ENCODE assay signal across 18 cellular contexts in the genomic region with DNA sequence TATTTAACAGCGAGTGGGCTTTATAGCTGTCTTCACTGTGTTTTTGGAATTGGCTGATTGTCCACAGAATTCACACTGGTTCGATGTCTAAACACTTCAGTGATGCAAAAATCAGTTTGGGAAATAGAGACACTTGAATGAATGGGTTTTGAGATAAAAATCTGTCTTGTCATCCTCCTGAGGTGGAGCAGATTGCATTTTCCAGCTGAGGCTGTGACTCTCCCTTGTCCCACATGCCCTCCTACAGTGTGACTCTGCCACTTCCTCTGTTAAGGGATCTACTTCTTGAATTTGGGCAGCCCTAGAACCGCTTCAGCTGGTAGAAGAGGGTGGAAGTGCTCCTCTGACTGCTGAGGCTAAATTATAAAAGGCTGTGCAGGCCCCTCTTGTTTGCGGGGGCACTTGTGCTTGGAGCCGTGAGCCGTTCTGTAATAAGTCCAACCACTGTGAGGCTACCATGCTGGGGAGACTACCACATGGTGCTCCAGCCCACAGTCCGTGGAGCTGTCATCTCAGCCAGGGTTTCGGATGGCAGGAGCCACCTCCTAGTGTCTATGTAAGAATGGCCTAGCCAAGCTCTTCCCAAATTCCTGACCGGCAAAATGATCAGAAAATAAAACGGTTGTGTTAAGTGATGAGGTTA.
DNase-seq lines count a peak whose midpoint lies in the region; ATAC-seq and TF ChIP-seq lines count a peak whose summit lies in the region.
"Had no signal": no experiment of that assay in that cellular context is flagged by ENCODE, and none has a peak within 500 bp of the region (broad histone marks: within the 10 kb centered on the region; RNA-seq: fewer than 3 reads in every experiment).

No MANE protein-coding gene starts in this region.

- H3K4me3 Mint-ChIP-seq in MCF 10A (ENCODE audit: unreplicated experiment) = no peak overlapping the region
- H3K4me3 Mint-ChIP-seq: activated T-cell treated with anti-CD3 and anti-CD28 coated beads, Interleukin-2, amount 50 U/mL, for 72 hours; nephron had no signal

- no TSS peak for BruUV-seq in MCF 10A (replicated peaks; lab: Mats Ljungman, UMichigan)

- DNase-seq in MCF 10A (ENCODE audit: unreplicated experiment) = no peak
- no peak for DNase-seq in breast epithelium (ENCODE audit: low spot score in 2 of 2)
- DNase-seq in SKM-1 (lab: John Stamatoyannopoulos, UW; ENCODE audit: unreplicated experiment) = peak; percentile 67
- peak; percentile 76 for DNase-seq in islet precursor cell
- DNase-seq in upper lobe of right lung = no peak
- no peak for DNase-seq in NCI-H82 (lab: John Stamatoyannopoulos, UW)
- DNase-seq in RPMI8226 = no peak
- DNase-seq: 8988T; activated T-cell treated with anti-CD3 and anti-CD28 coated beads, Interleukin-2, amount 50 U/mL, for 72 hours; esophagus squamous epithelium; GM23248; left ventricle myocardium inferior; NCI-H2107; PC-3; stimulated activated naive CD8-positive, alpha-beta T cell treated with anti-CD3 and anti-CD28 coated beads, Interleukin-15, Interleukin-2, amounts not matched to agents 100 U/mL and 50 U/mL, for 24 hours had no signal

- H3K9me3 Mint-ChIP-seq in MCF 10A (ENCODE audit: unreplicated experiment) = no peaks in the 10 kb centered on the region
- H3K9me3 Mint-ChIP-seq: activated T-cell treated with anti-CD3 and anti-CD28 coated beads, Interleukin-2, amount 50 U/mL, for 72 hours; nephron had no signal

- H3K4me1 ChIP-seq in breast epithelium (no peaks in the 10 kb centered on the region), upper lobe of right lung (no peaks in the 10 kb centered on the region)
- H3K4me1 ChIP-seq: left ventricle myocardium inferior had no signal

- intact Hi-C loops in MCF 10A (cut with micrococcal nuclease) = no loop called here
- intact Hi-C loops in breast epithelium (cut with DNase I; ENCODE audit: low total_unique reads) = no loop called here
- intact Hi-C loops in upper lobe of right lung (cut with DNase I) = no loop called here

- POLR2A ChIA-PET in MCF 10A (lab: Yijun Ruan, JAX) = interaction anchor here (1.0 kb wide), 1 partner anchor 15 kb away, joined by 4 read pairs; no protein-coding TSS in a partner anchor

- H3K9me3 ChIP-seq in breast epithelium (no peaks in the 10 kb centered on the region), upper lobe of right lung (no peaks in the 10 kb centered on the region)
- H3K9me3 ChIP-seq: esophagus squamous epithelium, left ventricle myocardium inferior had no signal

- no peaks in the 10 kb centered on the region for H3K36me3 Mint-ChIP-seq in MCF 10A (ENCODE audit: insufficient read depth, unreplicated experiment)

- no peaks in the 10 kb centered on the region for H3K27me3 Mint-ChIP-seq in MCF 10A (ENCODE audit: insufficient read depth, unreplicated experiment)

- ATAC-seq in upper lobe of right lung = peak; percentile 96
- ATAC-seq in GM21717 (IDR thresholded peaks at IDR 0.05; ENCODE audit: unreplicated experiment) = no peak
- ATAC-seq: activated T-cell treated with anti-CD3 and anti-CD28 coated beads, Interleukin-2, amount 50 U/mL, for 72 hours; PC-3; stimulated activated naive CD8-positive, alpha-beta T cell treated with anti-CD3 and anti-CD28 coated beads, Interleukin-15, Interleukin-2, amounts not matched to agents 100 U/mL and 50 U/mL, for 24 hours had no signal

- no peaks in the 10 kb centered on the region for H3K27me3 ChIP-seq in breast epithelium
- no peaks in the 10 kb centered on the region for H3K27me3 ChIP-seq in upper lobe of right lung
- H3K27me3 ChIP-seq: esophagus squamous epithelium, hepatocyte had no signal

- H3K36me3 ChIP-seq in breast epithelium = no peaks in the 10 kb centered on the region
- no peaks in the 10 kb centered on the region for H3K36me3 ChIP-seq in upper lobe of right lung
- H3K36me3 ChIP-seq: esophagus squamous epithelium, left ventricle myocardium inferior had no signal

- H3K4me1 Mint-ChIP-seq in MCF 10A (ENCODE audit: insufficient read depth, unreplicated experiment) = peaks cover 21% of the 10 kb centered on the region

- CTCF ChIA-PET in MCF 10A (lab: Yijun Ruan, JAX) = interaction anchor here (1.1 to 1.3 kb wide), 2 partner anchors 12 to 20 kb away, joined by 4 read pairs; no protein-coding TSS in a partner anchor

- TF ChIP-seq CTCF in MCF 10A (IDR thresholded peaks at IDR 0.05; ENCODE audit: unreplicated experiment) (no peak), breast epithelium (IDR thresholded peaks at IDR 0.05) (no peak), upper lobe of right lung (IDR thresholded peaks at IDR 0.05) (no peak)

- H3K27ac Mint-ChIP-seq in MCF 10A (ENCODE audit: low read depth, unreplicated experiment) = peak overlapping the region; percentile 54
- H3K27ac Mint-ChIP-seq: activated T-cell treated with anti-CD3 and anti-CD28 coated beads, Interleukin-2, amount 50 U/mL, for 72 hours; nephron had no signal

- H3K4me3 ChIP-seq in breast epithelium (no peak overlapping the region), upper lobe of right lung (no peak overlapping the region)
- H3K4me3 ChIP-seq: esophagus squamous epithelium, GM23248, hepatocyte, left ventricle myocardium inferior had no signal

- no peak overlapping the region for H3K27ac ChIP-seq in breast epithelium
- H3K27ac ChIP-seq in upper lobe of right lung = no peak overlapping the region
- H3K27ac ChIP-seq: esophagus squamous epithelium, GM23248, hepatocyte, left ventricle myocardium inferior had no signal

- no peak for TF ChIP-seq POLR2A in breast epithelium (IDR thresholded peaks at IDR 0.05)

Comparison
In these comparisons a context has a peak if more than half of its experiments do, and no peak if none do; other contexts are left out.
1. DNase-seq: peak in SKM-1 (single experiment) and islet precursor cell (single experiment); none in MCF 10A (single experiment), breast epithelium (0 of 2), upper lobe of right lung (single experiment), NCI-H82 (single experiment) and RPMI8226 (single experiment).